In genomic region chr2:227528803-227529202, GRCh38 we compare ENCODE assay signal across 13 cellular contexts. TPM values are rescaled to one million over a fixed set of nuclear protein-coding genes. Genes with fewer than 3 reads are reported as not detected.
DNase-seq lines count a peak whose midpoint lies in the region; ATAC-seq lines count a peak whose summit lies in the region.
"Had no signal": no experiment of that assay in that cellular context is flagged by ENCODE, and none has a peak within 500 bp of the region (broad histone marks: within the 10 kb centered on the region; RNA-seq: fewer than 3 reads in every experiment).

No MANE protein-coding gene starts in this region.

- H3K27me3 Mint-ChIP-seq in activated CD4-positive, alpha-beta T cell treated with anti-CD3 and anti-CD28 coated beads, Interleukin-2, amount 10 ng/mL, durations not matched to agents 24 days and 14 days = no peaks in the 10 kb centered on the region
- H3K27me3 Mint-ChIP-seq in stimulated activated naive CD8-positive, alpha-beta T cell treated with anti-CD3 and anti-CD28 coated beads, Interleukin-15, amount 100 ng/mL, for 72 hours = no peaks in the 10 kb centered on the region
- H3K27me3 Mint-ChIP-seq in activated T-helper 2 cell treated with anti-CD3 and anti-CD28 coated beads, Interferon-gamma antibody, Interleukin-2, Interleukin-4, amounts not matched to agents 10 μg/mL and 5 μg/mL and 100 μg/mL, durations not matched to agents 14 hours and 24 hours and 36 hours (ENCODE audit: low read depth) = no peaks in the 10 kb centered on the region

- H3K9me3 Mint-ChIP-seq in activated CD4-positive, alpha-beta T cell treated with anti-CD3 and anti-CD28 coated beads, Interleukin-2, amount 10 ng/mL, durations not matched to agents 24 days and 14 days = no peaks in the 10 kb centered on the region
- no peaks in the 10 kb centered on the region for H3K9me3 Mint-ChIP-seq in stimulated activated naive CD8-positive, alpha-beta T cell treated with anti-CD3 and anti-CD28 coated beads, Interleukin-15, amount 100 ng/mL, for 72 hours
- no peaks in the 10 kb centered on the region for H3K9me3 Mint-ChIP-seq in activated T-helper 2 cell treated with anti-CD3 and anti-CD28 coated beads, Interferon-gamma antibody, Interleukin-2, Interleukin-4, amounts not matched to agents 10 μg/mL and 5 μg/mL and 100 μg/mL, durations not matched to agents 14 hours and 24 hours and 36 hours

- in situ Hi-C loops in G401 (cut with HindIII; ENCODE audit: low sequenced_read_pairs) = no loop called here

- H3K36me3 Mint-ChIP-seq in activated CD4-positive, alpha-beta T cell treated with anti-CD3 and anti-CD28 coated beads, Interleukin-2, amount 10 ng/mL, durations not matched to agents 24 days and 14 days (ENCODE audit: low read depth) = peaks cover 58% of the 10 kb centered on the region
- H3K36me3 Mint-ChIP-seq in activated T-helper 2 cell treated with anti-CD3 and anti-CD28 coated beads, Interferon-gamma antibody, Interleukin-2, Interleukin-4, amounts not matched to agents 10 μg/mL and 5 μg/mL and 100 μg/mL, durations not matched to agents 14 hours and 24 hours and 36 hours (ENCODE audit: low read depth) = peaks cover 68% of the 10 kb centered on the region

- peak overlapping the region; percentile 12 for H3K27ac Mint-ChIP-seq in activated CD4-positive, alpha-beta T cell treated with anti-CD3 and anti-CD28 coated beads, Interleukin-2, amount 10 ng/mL, durations not matched to agents 24 days and 14 days
- H3K27ac Mint-ChIP-seq in stimulated activated naive CD8-positive, alpha-beta T cell treated with anti-CD3 and anti-CD28 coated beads, Interleukin-15, amount 100 ng/mL, for 72 hours = no peak overlapping the region
- peak overlapping the region; percentile 61 for H3K27ac Mint-ChIP-seq in activated T-helper 2 cell treated with anti-CD3 and anti-CD28 coated beads, Interferon-gamma antibody, Interleukin-2, Interleukin-4, amounts not matched to agents 10 μg/mL and 5 μg/mL and 100 μg/mL, durations not matched to agents 14 hours and 24 hours and 36 hours

- peaks cover 7% of the 10 kb centered on the region for H3K4me1 Mint-ChIP-seq in activated CD4-positive, alpha-beta T cell treated with anti-CD3 and anti-CD28 coated beads, Interleukin-2, amount 10 ng/mL, durations not matched to agents 24 days and 14 days
- H3K4me1 Mint-ChIP-seq in stimulated activated naive CD8-positive, alpha-beta T cell treated with anti-CD3 and anti-CD28 coated beads, Interleukin-15, amount 100 ng/mL, for 72 hours = peaks cover 11% of the 10 kb centered on the region
- H3K4me1 Mint-ChIP-seq in activated T-helper 2 cell treated with anti-CD3 and anti-CD28 coated beads, Interferon-gamma antibody, Interleukin-2, Interleukin-4, amounts not matched to agents 10 μg/mL and 5 μg/mL and 100 μg/mL, durations not matched to agents 14 hours and 24 hours and 36 hours (ENCODE audit: low read depth) = peaks cover 8% of the 10 kb centered on the region

- peak; percentile 39 for ATAC-seq in stimulated activated naive CD8-positive, alpha-beta T cell treated with anti-CD3 and anti-CD28 coated beads, Interleukin-15, amount 100 ng/mL, for 72 hours
- ATAC-seq in stimulated activated naive CD8-positive, alpha-beta T cell treated with anti-CD3 and anti-CD28 coated beads, Interleukin-15, Interleukin-2, amounts not matched to agents 100 U/mL and 50 U/mL, for 24 hours = no peak
- no peak for ATAC-seq in HG02870 (IDR thresholded peaks at IDR 0.05; ENCODE audit: unreplicated experiment)
- ATAC-seq: PC-3 had no signal

- no peak overlapping the region for H3K4me3 Mint-ChIP-seq in activated CD4-positive, alpha-beta T cell treated with anti-CD3 and anti-CD28 coated beads, Interleukin-2, amount 10 ng/mL, durations not matched to agents 24 days and 14 days
- no peak overlapping the region for H3K4me3 Mint-ChIP-seq in stimulated activated naive CD8-positive, alpha-beta T cell treated with anti-CD3 and anti-CD28 coated beads, Interleukin-15, amount 100 ng/mL, for 72 hours
- no peak overlapping the region for H3K4me3 Mint-ChIP-seq in activated T-helper 2 cell treated with anti-CD3 and anti-CD28 coated beads, Interferon-gamma antibody, Interleukin-2, Interleukin-4, amounts not matched to agents 10 μg/mL and 5 μg/mL and 100 μg/mL, durations not matched to agents 14 hours and 24 hours and 36 hours (ENCODE audit: low read depth)

- intact Hi-C loops in activated CD4-positive, alpha-beta T cell treated with anti-CD3 and anti-CD28 coated beads, Interleukin-2, amount 10 ng/mL, durations not matched to agents 24 days and 14 days (cut with micrococcal nuclease) = no loop called here
- intact Hi-C loops in activated T-helper 2 cell treated with anti-CD3 and anti-CD28 coated beads, Interferon-gamma antibody, Interleukin-2, Interleukin-4, amounts not matched to agents 10 μg/mL and 5 μg/mL and 100 μg/mL, durations not matched to agents 14 hours and 24 hours and 36 hours (cut with micrococcal nuclease) = no loop called here

- DNase-seq in activated CD4-positive, alpha-beta T cell treated with anti-CD3 and anti-CD28 coated beads, Interleukin-2, amount 10 ng/mL, durations not matched to agents 24 days and 14 days = no peak
- no peak for DNase-seq in activated CD4-positive, alpha-beta T cell treated with anti-CD3 and anti-CD28 coated beads, Interleukin-2, amount 50 U/mL, for 1 hour
- no peak for DNase-seq in stimulated activated naive CD8-positive, alpha-beta T cell treated with anti-CD3 and anti-CD28 coated beads, Interleukin-15, amount 100 ng/mL, for 72 hours
- no peak for DNase-seq in stimulated activated naive CD8-positive, alpha-beta T cell treated with anti-CD3 and anti-CD28 coated beads, Interleukin-15, Interleukin-2, amounts not matched to agents 100 U/mL and 50 U/mL, for 24 hours
- DNase-seq in activated T-helper 2 cell treated with anti-CD3 and anti-CD28 coated beads, Interferon-gamma antibody, Interleukin-2, Interleukin-4, amounts not matched to agents 10 μg/mL and 5 μg/mL and 100 μg/mL, durations not matched to agents 14 hours and 24 hours and 36 hours (ENCODE audit: low spot score) = no peak
- DNase-seq in NCI-H2171 treated with DMSO at 0.1 percent for 48 hours (lab: John Stamatoyannopoulos, UW) (no peak), G401 (ENCODE audit: low spot score) (no peak)
- DNase-seq: NCI-H1436, NCI-H2029, NCI-H2171, NCI-H774, PC-3 had no signal

RNA-seq across cellular contexts. Expression of gene AGFG1, which starts 56.8 kb away (rescaled TPM):
- total RNA-seq in activated CD4-positive, alpha-beta T cell treated with anti-CD3 and anti-CD28 coated beads, Interleukin-2, amount 10 ng/mL, durations not matched to agents 24 days and 14 days = 221 and 229 TPM in 2 replicates
- 137 and 139 TPM in 2 replicates for total RNA-seq in activated T-helper 2 cell treated with anti-CD3 and anti-CD28 coated beads, Interferon-gamma antibody, Interleukin-2, Interleukin-4, amounts not matched to agents 10 μg/mL and 5 μg/mL and 100 μg/mL, durations not matched to agents 14 hours and 24 hours and 36 hours
- total RNA-seq in G401 (2014; rRNA removed; shearing (Covaris generic)) = 37.8 and 54.9 TPM in 2 replicates

Comparison
In these comparisons a context has a peak if more than half of its experiments do, and no peak if none do; other contexts are left out.
1. H3K27ac Mint-ChIP-seq: peak in activated CD4-positive, alpha-beta T cell treated with anti-CD3 and anti-CD28 coated beads, Interleukin-2, amount 10 ng/mL, durations not matched to agents 24 days and 14 days (single experiment) and activated T-helper 2 cell treated with anti-CD3 and anti-CD28 coated beads, Interferon-gamma antibody, Interleukin-2, Interleukin-4, amounts not matched to agents 10 μg/mL and 5 μg/mL and 100 μg/mL, durations not matched to agents 14 hours and 24 hours and 36 hours (single experiment); none in stimulated activated naive CD8-positive, alpha-beta T cell treated with anti-CD3 and anti-CD28 coated beads, Interleukin-15, amount 100 ng/mL, for 72 hours (0 of 2).